Comparison of ENCODE assay signal across 22 cellular contexts in the genomic region with DNA sequence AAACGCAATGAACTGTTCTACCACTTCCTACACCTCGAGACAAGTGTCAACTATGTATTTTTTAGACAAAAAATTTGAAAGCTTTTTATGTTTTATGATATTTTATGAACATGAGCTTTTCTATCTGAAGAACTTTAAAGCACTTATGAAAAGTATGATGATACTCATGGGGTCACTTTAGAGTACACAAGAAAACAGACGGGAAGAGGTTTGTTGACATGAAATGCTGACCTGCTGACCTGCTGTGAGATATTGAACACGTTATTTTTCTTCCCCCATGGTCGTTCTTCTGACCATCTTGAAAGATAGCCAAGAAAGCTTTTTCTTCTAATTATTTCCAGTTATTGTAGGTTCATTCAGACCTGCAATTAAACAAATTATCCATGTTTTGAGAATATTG.
"Had no signal": no experiment of that assay in that cellular context is flagged by ENCODE, and none has a peak within 500 bp of the region (broad histone marks: within the 10 kb centered on the region; RNA-seq: fewer than 3 reads in every experiment).

No MANE protein-coding gene starts in this region.

- H3K9me3 Mint-ChIP-seq: nephron progenitor cell; stimulated activated memory B cell treated with anti-CD40 and anti-IgM and Interleukin-4, amounts not matched to agents 10 μg/mL and 1 μg/mL and 100 μg/mL, for 72 hours; stimulated activated naive CD8-positive, alpha-beta T cell treated with anti-CD3 and anti-CD28 coated beads, Interleukin-15, Interleukin-2, amounts not matched to agents 100 ng/mL and 50 ng/mL, for 24 hours had no signal

- ATAC-seq: heart right ventricle; left cardiac atrium; lower lobe of right lung; mucosa of descending colon; naive thymus-derived CD4-positive, alpha-beta T cell; psoas muscle; right cardiac atrium; stimulated activated memory B cell treated with anti-CD40 and anti-IgM and Interleukin-4, amounts not matched to agents 10 μg/mL and 1 μg/mL and 100 μg/mL, for 72 hours had no signal

- H3K36me3 Mint-ChIP-seq: naive thymus-derived CD4-positive, alpha-beta T cell had no signal

- H3K27ac Mint-ChIP-seq: naive thymus-derived CD4-positive, alpha-beta T cell; nephron progenitor cell; stimulated activated memory B cell treated with anti-CD40 and anti-IgM and Interleukin-4, amounts not matched to agents 10 μg/mL and 1 μg/mL and 100 μg/mL, for 72 hours; stimulated activated naive CD8-positive, alpha-beta T cell treated with anti-CD3 and anti-CD28 coated beads, Interleukin-15, Interleukin-2, amounts not matched to agents 100 ng/mL and 50 ng/mL, for 24 hours had no signal

- H3K4me3 Mint-ChIP-seq: naive thymus-derived CD4-positive, alpha-beta T cell; nephron progenitor cell; stimulated activated memory B cell treated with anti-CD40 and anti-IgM and Interleukin-4, amounts not matched to agents 10 μg/mL and 1 μg/mL and 100 μg/mL, for 72 hours; stimulated activated naive CD8-positive, alpha-beta T cell treated with anti-CD3 and anti-CD28 coated beads, Interleukin-15, Interleukin-2, amounts not matched to agents 100 ng/mL and 50 ng/mL, for 24 hours had no signal

- H3K27me3 Mint-ChIP-seq: stimulated activated memory B cell treated with anti-CD40 and anti-IgM and Interleukin-4, amounts not matched to agents 10 μg/mL and 1 μg/mL and 100 μg/mL, for 72 hours had no signal

- DNase-seq: dermis blood vessel endothelial cell; effector memory CD4-positive, alpha-beta T cell; erythroblast; esophagus squamous epithelium; foreskin melanocyte; glutamatergic neuron; heart right ventricle; hippocampal formation; left cardiac atrium; left ventricle myocardium inferior; lower lobe of right lung; mucosa of descending colon; naive thymus-derived CD4-positive, alpha-beta T cell; nephron progenitor cell; nucleus accumbens; ovary; psoas muscle; right cardiac atrium; sigmoid colon; stimulated activated CD4-positive, alpha-beta T cell treated with anti-CD3 and anti-CD28 coated beads, Interleukin-4, amount 100 ng/mL, for 4 hours had no signal
